In genomic region chr18:54263904-54264336, GRCh38 we compare ENCODE assay signal across 1 cellular context.
TF ChIP-seq lines count a peak whose summit lies in the region.

No MANE protein-coding gene starts in this region.

TF ChIP-seq in GM12878, 131 proteins besides CTCF, POLR2A, EP300 and RAD21 (continued from another document and continues in another):
- TF ChIP-seq, protein P1, sequence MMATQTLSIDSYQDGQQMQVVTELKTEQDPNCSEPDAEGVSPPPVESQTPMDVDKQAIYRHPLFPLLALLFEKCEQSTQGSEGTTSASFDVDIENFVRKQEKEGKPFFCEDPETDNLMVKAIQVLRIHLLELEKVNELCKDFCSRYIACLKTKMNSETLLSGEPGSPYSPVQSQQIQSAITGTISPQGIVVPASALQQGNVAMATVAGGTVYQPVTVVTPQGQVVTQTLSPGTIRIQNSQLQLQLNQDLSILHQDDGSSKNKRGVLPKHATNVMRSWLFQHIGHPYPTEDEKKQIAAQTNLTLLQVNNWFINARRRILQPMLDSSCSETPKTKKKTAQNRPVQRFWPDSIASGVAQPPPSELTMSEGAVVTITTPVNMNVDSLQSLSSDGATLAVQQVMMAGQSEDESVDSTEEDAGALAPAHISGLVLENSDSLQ (IDR thresholded peaks at IDR 0.05) = no peak
- no peak for TF ChIP-seq FOS (IDR thresholded peaks at IDR 0.05; ENCODE audit: borderline replicate concordance, extremely low read depth, insufficient read length)
- peak; percentile 49; the same call in 1 of the 2 replicates for TF ChIP-seq ZNF687 (IDR thresholded peaks at IDR 0.05)
- TF ChIP-seq CREB1 (IDR thresholded peaks at IDR 0.05; ENCODE audit: low read depth) = no peak; the same call in 1 of the 2 replicates
- no peak for TF ChIP-seq EZH2 (IDR thresholded peaks at IDR 0.05; ENCODE audit: borderline replicate concordance, control insufficient read depth, low read depth, low read length)
- 0 out of 2 replicates have a peak, but pooled peaks have one; percentile 21 for TF ChIP-seq POLR2AphosphoS2 (IDR thresholded peaks at IDR 0.05; ENCODE audit: low read depth, low read length)
- peak; percentile 63 for TF ChIP-seq MXI1 (IDR thresholded peaks at IDR 0.05; ENCODE audit: low read depth, low read length)
- no peak for TF ChIP-seq NRF1 (conservative IDR thresholded peaks at IDR 0.05; ENCODE audit: low read depth, low read length)
- no peak for TF ChIP-seq RFX5 (IDR thresholded peaks at IDR 0.05; ENCODE audit: low read depth, low read length)
- TF ChIP-seq ZZZ3 (IDR thresholded peaks at IDR 0.05; ENCODE audit: control insufficient read depth, insufficient read length, low read depth) = no peak
- TF ChIP-seq RELA (IDR thresholded peaks at IDR 0.05; ENCODE audit: borderline replicate concordance, partially characterized antibody) = peak; percentile 50
- TF ChIP-seq SIX5 (IDR thresholded peaks at IDR 0.05; ENCODE audit: low read depth, low read length, severe bottlenecking) = no peak
- TF ChIP-seq SUZ12 (IDR thresholded peaks at IDR 0.05; ENCODE audit: unreplicated experiment) = no peak
- TF ChIP-seq ZSCAN29 (IDR thresholded peaks at IDR 0.05) = no peak
- peak; percentile 17 for TF ChIP-seq CUX1 (IDR thresholded peaks at IDR 0.05; ENCODE audit: insufficient replicate concordance, low read depth, low read length)
- TF ChIP-seq JUND (IDR thresholded peaks at IDR 0.05; ENCODE audit: low read depth, low read length) = peak; percentile 83
- no peak for TF ChIP-seq KDM1A (IDR thresholded peaks at IDR 0.05; ENCODE audit: borderline replicate concordance)
- TF ChIP-seq ZNF592 (IDR thresholded peaks at IDR 0.05) = no peak
- TF ChIP-seq SRF (IDR thresholded peaks at IDR 0.05; ENCODE audit: low read depth in 2 of 2, low read length in 2 of 2) = 0 out of 4 replicates have a peak, but pooled peaks of 1 of the 2 experiments have one; percentile 2
- TF ChIP-seq WRNIP1 (IDR thresholded peaks at IDR 0.05; ENCODE audit: borderline replicate concordance, low read depth, low read length) = no peak
- no peak for TF ChIP-seq SPI1 (IDR thresholded peaks at IDR 0.05; ENCODE audit: borderline replicate concordance, insufficient read depth, low read depth, low read length)
- no peak for TF ChIP-seq HDAC6 (IDR thresholded peaks at IDR 0.05; ENCODE audit: unreplicated experiment)
- TF ChIP-seq USF1 (IDR thresholded peaks at IDR 0.05; ENCODE audit: borderline replicate concordance, extremely low read length, insufficient read depth, low read depth, low read length) = no peak
- no peak for TF ChIP-seq MYC (IDR thresholded peaks at IDR 0.05; ENCODE audit: insufficient read depth, insufficient read length, insufficient replicate concordance, low read length, severe bottlenecking)
- no peak for TF ChIP-seq SUPT20H (IDR thresholded peaks at IDR 0.05; ENCODE audit: borderline replicate concordance, control insufficient read depth, low read depth, low read length)
- TF ChIP-seq, protein P2, sequence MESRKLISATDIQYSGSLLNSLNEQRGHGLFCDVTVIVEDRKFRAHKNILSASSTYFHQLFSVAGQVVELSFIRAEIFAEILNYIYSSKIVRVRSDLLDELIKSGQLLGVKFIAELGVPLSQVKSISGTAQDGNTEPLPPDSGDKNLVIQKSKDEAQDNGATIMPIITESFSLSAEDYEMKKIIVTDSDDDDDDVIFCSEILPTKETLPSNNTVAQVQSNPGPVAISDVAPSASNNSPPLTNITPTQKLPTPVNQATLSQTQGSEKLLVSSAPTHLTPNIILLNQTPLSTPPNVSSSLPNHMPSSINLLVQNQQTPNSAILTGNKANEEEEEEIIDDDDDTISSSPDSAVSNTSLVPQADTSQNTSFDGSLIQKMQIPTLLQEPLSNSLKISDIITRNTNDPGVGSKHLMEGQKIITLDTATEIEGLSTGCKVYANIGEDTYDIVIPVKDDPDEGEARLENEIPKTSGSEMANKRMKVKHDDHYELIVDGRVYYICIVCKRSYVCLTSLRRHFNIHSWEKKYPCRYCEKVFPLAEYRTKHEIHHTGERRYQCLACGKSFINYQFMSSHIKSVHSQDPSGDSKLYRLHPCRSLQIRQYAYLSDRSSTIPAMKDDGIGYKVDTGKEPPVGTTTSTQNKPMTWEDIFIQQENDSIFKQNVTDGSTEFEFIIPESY (IDR thresholded peaks at IDR 0.05) = no peak
- peak; percentile 58 for TF ChIP-seq IKZF1 (conservative IDR thresholded peaks at IDR 0.05)
- TF ChIP-seq SMAD1 (IDR thresholded peaks at IDR 0.05; ENCODE audit: low read depth, partially characterized antibody) = no peak
- peak; percentile 68 to 89 for TF ChIP-seq IKZF2 (IDR thresholded peaks at IDR 0.05)
- TF ChIP-seq NFYA (IDR thresholded peaks at IDR 0.05; ENCODE audit: borderline replicate concordance, low read depth, low read length) = no peak
- TF ChIP-seq MYB (IDR thresholded peaks at IDR 0.05; ENCODE audit: borderline replicate concordance, low read depth, low read length) = no peak
- TF ChIP-seq CEBPB (IDR thresholded peaks at IDR 0.05; ENCODE audit: borderline replicate concordance in 1 of 2, low read depth in 2 of 2, low read length in 2 of 2) = 0 out of 4 replicates have a peak, but pooled peaks of 1 of the 2 experiments have one; percentile 66
- no peak for TF ChIP-seq SMAD5 (IDR thresholded peaks at IDR 0.05; ENCODE audit: low read depth)
- TF ChIP-seq, protein P3, sequence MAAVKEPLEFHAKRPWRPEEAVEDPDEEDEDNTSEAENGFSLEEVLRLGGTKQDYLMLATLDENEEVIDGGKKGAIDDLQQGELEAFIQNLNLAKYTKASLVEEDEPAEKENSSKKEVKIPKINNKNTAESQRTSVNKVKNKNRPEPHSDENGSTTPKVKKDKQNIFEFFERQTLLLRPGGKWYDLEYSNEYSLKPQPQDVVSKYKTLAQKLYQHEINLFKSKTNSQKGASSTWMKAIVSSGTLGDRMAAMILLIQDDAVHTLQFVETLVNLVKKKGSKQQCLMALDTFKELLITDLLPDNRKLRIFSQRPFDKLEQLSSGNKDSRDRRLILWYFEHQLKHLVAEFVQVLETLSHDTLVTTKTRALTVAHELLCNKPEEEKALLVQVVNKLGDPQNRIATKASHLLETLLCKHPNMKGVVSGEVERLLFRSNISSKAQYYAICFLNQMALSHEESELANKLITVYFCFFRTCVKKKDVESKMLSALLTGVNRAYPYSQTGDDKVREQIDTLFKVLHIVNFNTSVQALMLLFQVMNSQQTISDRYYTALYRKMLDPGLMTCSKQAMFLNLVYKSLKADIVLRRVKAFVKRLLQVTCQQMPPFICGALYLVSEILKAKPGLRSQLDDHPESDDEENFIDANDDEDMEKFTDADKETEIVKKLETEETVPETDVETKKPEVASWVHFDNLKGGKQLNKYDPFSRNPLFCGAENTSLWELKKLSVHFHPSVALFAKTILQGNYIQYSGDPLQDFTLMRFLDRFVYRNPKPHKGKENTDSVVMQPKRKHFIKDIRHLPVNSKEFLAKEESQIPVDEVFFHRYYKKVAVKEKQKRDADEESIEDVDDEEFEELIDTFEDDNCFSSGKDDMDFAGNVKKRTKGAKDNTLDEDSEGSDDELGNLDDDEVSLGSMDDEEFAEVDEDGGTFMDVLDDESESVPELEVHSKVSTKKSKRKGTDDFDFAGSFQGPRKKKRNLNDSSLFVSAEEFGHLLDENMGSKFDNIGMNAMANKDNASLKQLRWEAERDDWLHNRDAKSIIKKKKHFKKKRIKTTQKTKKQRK (IDR thresholded peaks at IDR 0.05; ENCODE audit: low read depth, low read length) = no peak
